ENCODE assay signal across 1 cellular context in genomic region chr2:169509230-169509917, GRCh38.
TF ChIP-seq lines count a peak whose summit lies in the region.

Gene KLHL41, plus strand, starts transcription at chr2:169509702. Its CDS starts 77 bp downstream, at chr2:169509779.

TF ChIP-seq in K562, 482 proteins besides CTCF, POLR2A, EP300 and RAD21 (continued from another document):
- TF ChIP-seq ATF2 (CRISPR knock-in tag; IDR thresholded peaks at IDR 0.05) (no peak), ZFX (CRISPR knock-in tag; IDR thresholded peaks at IDR 0.05) (0 out of 2 replicates have a peak, but pooled peaks have one; percentile 9), MCM7 (IDR thresholded peaks at IDR 0.05) (no peak), ZNF24 (IDR thresholded peaks at IDR 0.05) (0 out of 2 replicates have a peak, but pooled peaks have one; percentile 7), ZNF3 (CRISPR knock-in tag; IDR thresholded peaks at IDR 0.05) (no peak), MYNN (IDR thresholded peaks at IDR 0.05) (no peak), MYNN (CRISPR knock-in tag; IDR thresholded peaks at IDR 0.05) (no peak), BRF1 (IDR thresholded peaks at IDR 0.05; ENCODE audit: borderline replicate concordance, extremely low read depth, insufficient read length) (no peak)
